ENCODE assay signal across 1 cellular context in genomic region chr6:34182751-34183531, GRCh38.
TF ChIP-seq lines count a peak whose summit lies in the region.

No MANE protein-coding gene starts in this region.

TF ChIP-seq in GM12878, 131 proteins besides CTCF, POLR2A, EP300 and RAD21 (continued from another document):
- TF ChIP-seq ZBTB4 (CRISPR knock-in tag; IDR thresholded peaks at IDR 0.05) (no peak), KAT2A (conservative IDR thresholded peaks at IDR 0.05; ENCODE audit: control insufficient read depth, low read depth, low read length) (no peak), NFYA (IDR thresholded peaks at IDR 0.05; ENCODE audit: borderline replicate concordance, low read depth, low read length) (no peak), USF1 (IDR thresholded peaks at IDR 0.05; ENCODE audit: borderline replicate concordance, extremely low read length, insufficient read depth, low read depth, low read length) (peak; percentile 65), SKIL (IDR thresholded peaks at IDR 0.05; ENCODE audit: low read depth, poor library complexity, severe bottlenecking) (no peak), CREM (IDR thresholded peaks at IDR 0.05; ENCODE audit: low read depth) (peak; percentile 15; the same call in 1 of the 2 replicates), POLR2AphosphoS5 (IDR thresholded peaks at IDR 0.05; ENCODE audit: low read length) (no peak), MLLT1 (IDR thresholded peaks at IDR 0.05) (no peak), EED (IDR thresholded peaks at IDR 0.05; ENCODE audit: low read depth) (peak; percentile 77), RAD51 (IDR thresholded peaks at IDR 0.05) (peak; percentile 48; the same call in 1 of the 2 replicates), CUX1 (IDR thresholded peaks at IDR 0.05; ENCODE audit: insufficient replicate concordance, low read depth, low read length) (no peak), NR2C2 (IDR thresholded peaks at IDR 0.05; ENCODE audit: borderline replicate concordance, control insufficient read depth, insufficient read length, low read depth) (no peak), REST (IDR thresholded peaks at IDR 0.05; ENCODE audit: low read depth, low read length) (no peak), SMC3 (IDR thresholded peaks at IDR 0.05; ENCODE audit: borderline replicate concordance, low read length) (no peak), BHLHE40 (IDR thresholded peaks at IDR 0.05; ENCODE audit: borderline replicate concordance in 1 of 2, low read depth in 2 of 2, low read length in 1 of 2) (peak; percentile 47 to 55; a peak in 2 of 4 replicates), RELA (IDR thresholded peaks at IDR 0.05; ENCODE audit: borderline replicate concordance, partially characterized antibody) (no peak), E2F8 (IDR thresholded peaks at IDR 0.05; ENCODE audit: low read depth, partially characterized antibody) (no peak), SUPT20H (IDR thresholded peaks at IDR 0.05; ENCODE audit: borderline replicate concordance, control insufficient read depth, low read depth, low read length) (no peak), RUNX3 (IDR thresholded peaks at IDR 0.05; ENCODE audit: low read length) (peak; percentile 95), MEF2A (IDR thresholded peaks at IDR 0.05; ENCODE audit: insufficient read depth, low read depth, low read length) (0 out of 2 replicates have a peak, but pooled peaks have one; percentile 35), PRDM15 (CRISPR knock-in tag; IDR thresholded peaks at IDR 0.05) (no peak), NFIC (IDR thresholded peaks at IDR 0.05; ENCODE audit: low read depth, low read length) (peak; percentile 56), CBX5 (IDR thresholded peaks at IDR 0.05; ENCODE audit: low read depth) (peak; percentile 52; the same call in 1 of the 2 replicates), CBFB (IDR thresholded peaks at IDR 0.05; ENCODE audit: low read depth) (peak; percentile 74; the same call in 1 of the 2 replicates), PML (IDR thresholded peaks at IDR 0.05; ENCODE audit: low read length) (0 out of 2 replicates have a peak, but pooled peaks have one; percentile 34), RBBP5 (conservative IDR thresholded peaks at IDR 0.05) (no peak)
